ENCODE assay signal across 9 cellular contexts in the genomic region with DNA sequence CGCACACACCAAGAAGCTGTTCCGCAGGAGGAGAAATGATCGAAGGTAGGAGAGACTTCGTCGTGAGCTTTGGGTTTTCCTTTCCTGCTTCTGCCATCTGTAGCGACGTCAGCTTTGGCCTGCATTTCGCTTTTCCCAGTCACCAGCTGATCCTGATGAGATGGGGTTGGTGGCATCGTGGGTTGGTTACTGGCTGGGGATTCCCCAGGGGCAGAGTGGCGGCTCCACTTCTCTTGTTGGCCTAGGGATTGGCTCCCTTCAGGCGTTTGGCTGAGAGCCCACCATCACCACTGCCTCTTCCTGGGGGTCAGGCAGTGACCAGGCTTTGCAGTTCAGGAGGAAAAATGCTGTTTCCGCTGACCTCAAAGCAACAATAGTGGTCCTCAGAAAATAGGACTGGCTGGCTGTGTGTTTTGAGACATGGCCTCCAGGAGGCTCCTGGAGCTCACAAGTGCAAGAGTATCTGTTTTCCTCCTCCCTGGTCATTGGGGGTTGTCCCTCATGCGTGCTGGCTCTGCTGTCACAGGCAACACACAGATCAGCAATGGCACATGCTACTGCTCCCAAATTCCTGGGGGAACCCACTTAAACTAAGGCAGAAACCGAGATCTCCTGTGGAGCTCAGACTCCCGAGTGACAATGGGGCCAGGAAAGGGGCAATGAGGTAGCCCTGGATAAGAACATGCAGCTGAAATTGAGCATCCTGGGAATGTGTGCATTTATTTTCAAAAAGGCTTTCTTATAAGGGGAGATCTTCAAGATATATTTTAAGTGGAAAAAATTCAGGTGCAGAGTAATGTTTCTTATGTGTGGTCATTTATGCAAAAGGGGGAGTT.
DNase-seq lines count a peak whose midpoint lies in the region; ATAC-seq and TF ChIP-seq lines count a peak whose summit lies in the region.
"Had no signal": no experiment of that assay in that cellular context is flagged by ENCODE, and none has a peak within 500 bp of the region (broad histone marks: within the 10 kb centered on the region; RNA-seq: fewer than 3 reads in every experiment).

No MANE protein-coding gene starts in this region.

- H3K4me1 ChIP-seq in neural progenitor cell, result peaks cover 26% of the 10 kb centered on the region

- H3K9me3 ChIP-seq in neural progenitor cell (ENCODE audit: low read depth), result no peaks in the 10 kb centered on the region
- H3K9me3 ChIP-seq: Peyer's patch had no signal

- peaks cover 28% of the 10 kb centered on the region for H3K4me1 Mint-ChIP-seq in neural progenitor cell

- H3K27me3 Mint-ChIP-seq in neural progenitor cell (ENCODE audit: insufficient read depth, low read depth), result peaks cover 5% of the 10 kb centered on the region

- no peaks in the 10 kb centered on the region for H3K36me3 ChIP-seq in neural progenitor cell
- H3K36me3 ChIP-seq: Peyer's patch had no signal

- no peak overlapping the region for H3K9ac ChIP-seq in neural progenitor cell

- ATAC-seq in GM21723 (IDR thresholded peaks at IDR 0.05; ENCODE audit: unreplicated experiment), result no peak

- peaks cover 15% of the 10 kb centered on the region for H4K20me1 ChIP-seq in neural progenitor cell (ENCODE audit: low read depth)

- peaks cover 5% of the 10 kb centered on the region for H3F3A ChIP-seq in neural progenitor cell (ENCODE audit: low read depth)

- no peaks in the 10 kb centered on the region for H3K79me2 ChIP-seq in neural progenitor cell (ENCODE audit: low read depth)

- H3K4me3 ChIP-seq in neural progenitor cell, result no peak overlapping the region
- H3K4me3 ChIP-seq: Peyer's patch had no signal

- H3K36me3 Mint-ChIP-seq in neural progenitor cell, result no peaks in the 10 kb centered on the region

- H3K9me3 Mint-ChIP-seq in neural progenitor cell, result no peaks in the 10 kb centered on the region

- H3K4me2 ChIP-seq in neural progenitor cell, result no peak overlapping the region

- no peak overlapping the region for H2AFZ ChIP-seq in neural progenitor cell (replicated peaks)

- H3K27me3 ChIP-seq in neural progenitor cell, result no peaks in the 10 kb centered on the region
- H3K27me3 ChIP-seq: Peyer's patch had no signal

- no peak overlapping the region for H3K27ac ChIP-seq in neural progenitor cell
- H3K27ac ChIP-seq: Peyer's patch had no signal

- peak overlapping the region; percentile 84 for H3K27ac Mint-ChIP-seq in neural progenitor cell

- no peak overlapping the region for H3K4me3 Mint-ChIP-seq in neural progenitor cell

- DNase-seq in D341Med (ENCODE audit: low spot score) (peak; percentile 60), H4 (ENCODE audit: low spot score) (peak; percentile 38), SK-N-DZ (ENCODE audit: low spot score) (peak; percentile 11), fibroblast of gingiva (ENCODE audit: low read depth) (peak; percentile 48), neural progenitor cell (ENCODE audit: low spot score) (peak; percentile 62), NCI-H128 (lab: John Stamatoyannopoulos, UW; ENCODE audit: unreplicated experiment) (no peak)
- DNase-seq in stimulated activated CD4-positive, alpha-beta T cell treated with anti-CD3 and anti-CD28 coated beads, Interleukin-1b, Interleukin-23, amount 100 ng/mL, for 48 hours, result no peak

- TF ChIP-seq CTCF in neural progenitor cell (IDR thresholded peaks at IDR 0.05), result peak; percentile 57

Comparison
In these comparisons a context has a peak if more than half of its experiments do, and no peak if none do; other contexts are left out.
1. DNase-seq: peak in D341Med (single experiment), H4 (single experiment), SK-N-DZ (single experiment), fibroblast of gingiva (single experiment) and neural progenitor cell (single experiment); none in NCI-H128 (single experiment) and stimulated activated CD4-positive, alpha-beta T cell treated with anti-CD3 and anti-CD28 coated beads, Interleukin-1b, Interleukin-23, amount 100 ng/mL, for 48 hours (single experiment).